ENCODE assay signal across 9 cellular contexts in the genomic region with DNA sequence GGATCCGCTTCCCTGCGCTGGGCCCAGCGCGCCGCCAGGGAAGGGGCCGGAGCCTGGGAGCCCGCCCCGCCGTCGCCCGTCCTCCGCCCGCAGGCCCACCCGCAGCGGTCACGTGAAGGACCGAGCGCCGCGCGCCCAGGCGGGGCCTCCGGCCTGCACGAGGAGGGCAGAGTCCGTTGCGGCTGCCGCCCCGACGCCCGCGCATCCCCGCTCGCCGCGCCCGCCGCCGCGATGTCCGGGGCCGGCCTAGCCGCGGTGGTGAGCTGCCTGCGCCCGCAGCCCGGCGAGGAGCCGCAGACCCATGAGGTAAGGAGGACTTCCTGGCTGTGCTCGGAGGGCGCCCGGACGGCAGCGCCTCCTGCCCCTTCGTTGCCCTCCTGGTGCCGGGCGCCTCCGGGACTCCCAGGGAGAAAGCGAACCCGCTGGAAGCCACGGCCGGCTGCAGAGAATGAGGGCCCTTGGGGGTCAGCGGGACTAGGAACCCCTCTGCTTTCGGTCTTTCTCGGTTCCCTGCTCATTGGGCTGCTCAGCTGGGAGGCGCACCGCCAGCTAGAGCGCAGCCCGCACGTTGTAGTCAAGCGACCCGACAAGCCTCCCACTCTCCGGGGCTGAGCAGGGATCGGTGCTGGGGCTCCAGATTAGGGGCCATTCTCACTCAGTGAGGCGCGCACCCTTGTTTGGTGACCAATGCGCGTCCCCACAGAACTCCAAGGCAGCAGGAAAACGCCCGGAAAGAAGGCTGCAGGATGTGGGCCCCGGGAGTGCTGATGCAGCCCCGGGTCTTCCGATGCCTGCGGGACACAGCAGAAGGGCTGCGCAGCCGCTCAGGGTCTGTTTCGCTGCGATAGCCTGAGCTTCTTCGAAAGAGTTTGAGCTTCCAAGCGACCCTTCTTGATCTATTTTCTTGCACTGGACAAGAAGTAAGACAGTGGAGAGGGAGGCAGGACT. TPM values are rescaled to one million over a fixed set of nuclear protein-coding genes. Genes with fewer than 3 reads are reported as not detected.
A peak's percentile ranks its signal among the peaks of the same experiment; 100 is the strongest.
DNase-seq lines count a peak whose midpoint lies in the region; ATAC-seq and TF ChIP-seq lines count a peak whose summit lies in the region.
"Not testable (repeated sequence)": the region's sequence is repeated elsewhere in the genome, so short reads cannot be mapped to it uniquely, and the experiment has no call there.
"Had no signal": no experiment of that assay in that cellular context is flagged by ENCODE, and none has a peak within 500 bp of the region (broad histone marks: within the 10 kb centered on the region; RNA-seq: fewer than 3 reads in every experiment).

No MANE protein-coding gene starts in this region.

- DNase-seq in T-helper 17 cell; activated CD8-positive, alpha-beta memory T cell treated with anti-CD3 and anti-CD28 coated beads, Interleukin-2, amount 10 ng/mL, durations not matched to agents 7 days and 5 days; activated naive CD8-positive, alpha-beta T cell treated with anti-CD3 and anti-CD28 coated beads, Interleukin-2, amount 50 U/mL, for 24 hours; Right ventricle myocardium superior; left colon; mucosa of descending colon; psoas muscle; aorta: not testable (repeated sequence)

- H3K27me3 ChIP-seq in psoas muscle (ENCODE audit: insufficient read depth in 3 of 3, low read length in 2 of 3); aorta (ENCODE audit: control insufficient read depth in 1 of 2, insufficient read depth in 2 of 2, low read length in 1 of 2): not testable (repeated sequence)

- H3K36me3 ChIP-seq in mucosa of descending colon (ENCODE audit: low read depth); psoas muscle (ENCODE audit: insufficient read depth in 1 of 2, low read depth in 1 of 2); aorta (ENCODE audit: control insufficient read depth in 1 of 2, insufficient read depth in 2 of 2, low read length in 1 of 2): not testable (repeated sequence)

- not testable (repeated sequence) for H3K4me3 ChIP-seq in mucosa of descending colon; psoas muscle; aorta (ENCODE audit: low read length in 2 of 2)

- not testable (repeated sequence) for H3K27me3 Mint-ChIP-seq in T-helper 17 cell; activated CD8-positive, alpha-beta memory T cell treated with anti-CD3 and anti-CD28 coated beads, Interleukin-2, amount 10 ng/mL, durations not matched to agents 7 days and 5 days; activated naive CD8-positive, alpha-beta T cell treated with anti-CD3 and anti-CD28 coated beads, Interleukin-2, amount 50 U/mL, for 24 hours

- H3K27ac Mint-ChIP-seq in T-helper 17 cell; activated CD8-positive, alpha-beta memory T cell treated with anti-CD3 and anti-CD28 coated beads, Interleukin-2, amount 10 ng/mL, durations not matched to agents 7 days and 5 days; activated naive CD8-positive, alpha-beta T cell treated with anti-CD3 and anti-CD28 coated beads, Interleukin-2, amount 50 U/mL, for 24 hours: not testable (repeated sequence)

- not testable (repeated sequence) for H3K4me1 ChIP-seq in mucosa of descending colon (ENCODE audit: low read depth); psoas muscle; aorta (ENCODE audit: control insufficient read depth in 1 of 2, insufficient read depth in 2 of 2, low read length in 2 of 2)

- H3K9me3 Mint-ChIP-seq in activated CD8-positive, alpha-beta memory T cell treated with anti-CD3 and anti-CD28 coated beads, Interleukin-2, amount 10 ng/mL, durations not matched to agents 7 days and 5 days (ENCODE audit: low read depth); activated naive CD8-positive, alpha-beta T cell treated with anti-CD3 and anti-CD28 coated beads, Interleukin-2, amount 50 U/mL, for 24 hours: not testable (repeated sequence)

- H3K4me1 Mint-ChIP-seq in T-helper 17 cell; activated CD8-positive, alpha-beta memory T cell treated with anti-CD3 and anti-CD28 coated beads, Interleukin-2, amount 10 ng/mL, durations not matched to agents 7 days and 5 days; activated naive CD8-positive, alpha-beta T cell treated with anti-CD3 and anti-CD28 coated beads, Interleukin-2, amount 50 U/mL, for 24 hours: not testable (repeated sequence)

- not testable (repeated sequence) for H3K36me3 Mint-ChIP-seq in T-helper 17 cell (ENCODE audit: low read depth); activated CD8-positive, alpha-beta memory T cell treated with anti-CD3 and anti-CD28 coated beads, Interleukin-2, amount 10 ng/mL, durations not matched to agents 7 days and 5 days; activated naive CD8-positive, alpha-beta T cell treated with anti-CD3 and anti-CD28 coated beads, Interleukin-2, amount 50 U/mL, for 24 hours (ENCODE audit: low read depth)

- CTCF ChIA-PET in activated CD8-positive, alpha-beta memory T cell treated with anti-CD3 and anti-CD28 coated beads, Interleukin-2, amount 10 ng/mL, durations not matched to agents 7 days and 5 days (lab: Charles Lee), result not testable (repeated sequence)

- WGBS in psoas muscle, 3 donors, result no CpG with 5 or more reads among the region's 89 CpGs
- no CpG with 5 or more reads among the region's 89 CpGs for WGBS in aorta, 2 donors

- not testable (repeated sequence) for H3K9me3 ChIP-seq in T-helper 17 cell (ENCODE audit: control insufficient read depth, low read length, poor library complexity, severe bottlenecking); mucosa of descending colon; psoas muscle; aorta (ENCODE audit: control insufficient read depth, low read length)

- intact Hi-C loops in Right ventricle myocardium superior (cut with DNase I); left colon (cut with DNase I, micrococcal nuclease); mucosa of descending colon (cut with DNase I, micrococcal nuclease); psoas muscle (cut with DNase I); aorta (cut with DNase I): not testable (repeated sequence)

- not testable (repeated sequence) for H3K4me3 Mint-ChIP-seq in T-helper 17 cell; activated CD8-positive, alpha-beta memory T cell treated with anti-CD3 and anti-CD28 coated beads, Interleukin-2, amount 10 ng/mL, durations not matched to agents 7 days and 5 days; activated naive CD8-positive, alpha-beta T cell treated with anti-CD3 and anti-CD28 coated beads, Interleukin-2, amount 50 U/mL, for 24 hours

- peak; percentile 49 for ATAC-seq in T-helper 17 cell
- ATAC-seq in activated CD8-positive, alpha-beta memory T cell treated with anti-CD3 and anti-CD28 coated beads, Interleukin-2, amount 10 ng/mL, durations not matched to agents 7 days and 5 days, result peak; percentile 33
- ATAC-seq in activated naive CD8-positive, alpha-beta T cell treated with anti-CD3 and anti-CD28 coated beads, Interleukin-2, amount 50 U/mL, for 24 hours, result peak; percentile 28
- ATAC-seq in Right ventricle myocardium superior (ENCODE audit: poor library complexity), result peak; percentile 88
- peak; percentile 94 for ATAC-seq in left colon
- ATAC-seq in mucosa of descending colon, result peak; percentile 71
- peak; percentile 4 to 22 (median 18) for ATAC-seq in psoas muscle
- peak; percentile 67 for ATAC-seq in aorta (ENCODE audit: low FRiP score)

- not testable (repeated sequence) for TF ChIP-seq CTCF in mucosa of descending colon (IDR thresholded peaks at IDR 0.05); psoas muscle (IDR thresholded peaks at IDR 0.05)

- H3K27ac ChIP-seq in psoas muscle; aorta (ENCODE audit: low read depth in 1 of 2, low read length in 2 of 2): not testable (repeated sequence)

RNA-seq across cellular contexts. Expression of a gene that starts 33.4 kb away (rescaled TPM):
- total RNA-seq in T-helper 17 cell (10 to 100 TPM; 19.7 to 20.6 TPM), Right ventricle myocardium superior (193 TPM), left colon (10 to 100 TPM; 28.5 to 45.8 TPM), mucosa of descending colon (10 to 100 TPM; 43.0 to 72.0 (median 49.8) TPM), psoas muscle (100 to 1,000 TPM; 285 to 394 (median 350) TPM), aorta (10 to 100 TPM; 32.9 to 39.1 TPM)
- total RNA-seq in activated CD8-positive, alpha-beta memory T cell treated with anti-CD3 and anti-CD28 coated beads, Interleukin-2, amount 10 ng/mL, durations not matched to agents 7 days and 5 days, result 10 to 100 TPM; 51.9 to 69.0 TPM
- polyA plus RNA-seq in psoas muscle (100 to 1,000 TPM; 622 to 826 (median 765) TPM), aorta (100 to 1,000 TPM; 128 to 129 TPM)

RNA-seq across cellular contexts. Expression of a gene that starts 40.9 kb away (rescaled TPM):
- total RNA-seq in T-helper 17 cell (1 to 10 TPM in 1 of 2 donors, under 1 TPM in 1; 0.16 to 1.4 TPM), Right ventricle myocardium superior (4.5 TPM), left colon (1 to 10 TPM in 1 of 2 donors, under 1 TPM in 1; 0.56 to 1.3 TPM), mucosa of descending colon (1 to 10 TPM; 1.1 to 6.4 (median 1.5) TPM), psoas muscle (10 to 100 TPM; 10.3 to 17.7 (median 12.4) TPM), aorta (1 to 10 TPM; 3.9 to 8.3 TPM)
- total RNA-seq in activated CD8-positive, alpha-beta memory T cell treated with anti-CD3 and anti-CD28 coated beads, Interleukin-2, amount 10 ng/mL, durations not matched to agents 7 days and 5 days, result under 1 TPM; 0.18 to 0.61 TPM
- polyA plus RNA-seq in psoas muscle (10 to 100 TPM in 1 of 3 donors, 1 to 10 TPM in 2; 2.4 to 12.2 (median 4.9) TPM), aorta (10 to 100 TPM in 1 of 2 donors, 1 to 10 TPM in 1; 2.6 to 10.4 TPM)
- total RNA-seq: CD4-positive, CD25-positive, alpha-beta regulatory T cell had no signal

Comparison
In these comparisons a context has a peak if more than half of its experiments do, and no peak if none do; other contexts are left out.
1. ATAC-seq: peak in every context shown above with its lines; median percentile 94 in left colon; 88 in Right ventricle myocardium superior; 71 in mucosa of descending colon; 67 in aorta; 49 in T-helper 17 cell; 33 in activated CD8-positive, alpha-beta memory T cell treated with anti-CD3 and anti-CD28 coated beads, Interleukin-2, amount 10 ng/mL, durations not matched to agents 7 days and 5 days; 28 in activated naive CD8-positive, alpha-beta T cell treated with anti-CD3 and anti-CD28 coated beads, Interleukin-2, amount 50 U/mL, for 24 hours; 18 in psoas muscle.